ENCODE assay signal across 18 cellular contexts in genomic region chr21:41480086-41480690, GRCh38. TPM values are rescaled to one million over a fixed set of nuclear protein-coding genes. Genes with fewer than 3 reads are reported as not detected.
"Had no signal": no experiment of that assay in that cellular context is flagged by ENCODE, and none has a peak within 500 bp of the region (broad histone marks: within the 10 kb centered on the region; RNA-seq: fewer than 3 reads in every experiment).

No MANE protein-coding gene starts in this region.

- H3K9me3 ChIP-seq: heart left ventricle, left ventricle myocardium inferior, prostate gland had no signal

- H3K36me3 ChIP-seq: heart left ventricle, left ventricle myocardium inferior had no signal

- H3K4me3 ChIP-seq: coronary artery, heart left ventricle, left ventricle myocardium inferior had no signal

- DNase-seq: activated CD4-positive, alpha-beta T cell treated with anti-CD3 and anti-CD28 coated beads for 36 hours; activated CD8-positive, alpha-beta T cell treated with anti-CD3 and anti-CD28 coated beads for 36 hours; activated naive CD4-positive, alpha-beta T cell treated with anti-CD3 and anti-CD28 coated beads for 36 hours; caudate nucleus; effector CD8-positive, alpha-beta T cell; heart left ventricle; left ventricle myocardium inferior; naive thymus-derived CD4-positive, alpha-beta T cell; stimulated activated CD4-positive, alpha-beta T cell treated with anti-CD3 and anti-CD28 coated beads, Interleukin-4, amount 100 ng/mL, for 1 hour; stimulated activated CD8-positive, alpha-beta memory T cell treated with anti-CD3 and anti-CD28 coated beads, Interleukin-4, amount 100 ng/mL, for 48 hours; T-helper 9 cell had no signal

- H3K27ac ChIP-seq: coronary artery, heart left ventricle, left ventricle myocardium inferior had no signal

- H3K9me3 Mint-ChIP-seq: activated CD8-positive, alpha-beta T cell treated with anti-CD3 and anti-CD28 coated beads for 36 hours; activated naive CD4-positive, alpha-beta T cell treated with anti-CD3 and anti-CD28 coated beads for 36 hours; mesothelial cell of epicardium; naive thymus-derived CD4-positive, alpha-beta T cell; stimulated activated naive CD8-positive, alpha-beta T cell treated with anti-CD3 and anti-CD28 coated beads, Interleukin-15, Interleukin-2, amounts not matched to agents 100 ng/mL and 50 ng/mL, for 24 hours had no signal

- H3K4me3 Mint-ChIP-seq: activated CD4-positive, alpha-beta T cell treated with anti-CD3 and anti-CD28 coated beads for 36 hours; activated CD8-positive, alpha-beta T cell treated with anti-CD3 and anti-CD28 coated beads for 36 hours; activated naive CD4-positive, alpha-beta T cell treated with anti-CD3 and anti-CD28 coated beads for 36 hours; mesothelial cell of epicardium; naive thymus-derived CD4-positive, alpha-beta T cell; stimulated activated naive CD8-positive, alpha-beta T cell treated with anti-CD3 and anti-CD28 coated beads, Interleukin-15, Interleukin-2, amounts not matched to agents 100 ng/mL and 50 ng/mL, for 24 hours had no signal

- FAIRE-seq: frontal cortex had no signal

- H3K36me3 Mint-ChIP-seq: mesothelial cell of epicardium; naive thymus-derived CD4-positive, alpha-beta T cell had no signal

- H3K4me1 ChIP-seq: heart left ventricle, left ventricle myocardium inferior had no signal

- H3K27ac Mint-ChIP-seq: activated CD4-positive, alpha-beta T cell treated with anti-CD3 and anti-CD28 coated beads for 36 hours; activated CD8-positive, alpha-beta T cell treated with anti-CD3 and anti-CD28 coated beads for 36 hours; activated naive CD4-positive, alpha-beta T cell treated with anti-CD3 and anti-CD28 coated beads for 36 hours; stimulated activated naive CD8-positive, alpha-beta T cell treated with anti-CD3 and anti-CD28 coated beads, Interleukin-15, Interleukin-2, amounts not matched to agents 100 ng/mL and 50 ng/mL, for 24 hours had no signal

RNA-seq across cellular contexts. Expression of gene TMPRSS2, which starts 27.8 kb away (rescaled TPM):
- total RNA-seq: activated CD4-positive, alpha-beta T cell treated with anti-CD3 and anti-CD28 coated beads for 36 hours; activated CD8-positive, alpha-beta T cell treated with anti-CD3 and anti-CD28 coated beads for 36 hours; activated naive CD4-positive, alpha-beta T cell treated with anti-CD3 and anti-CD28 coated beads for 36 hours; frontal cortex; heart left ventricle; left ventricle myocardium inferior; naive thymus-derived CD4-positive, alpha-beta T cell; SK-MEL-5 had no signal
- polyA plus RNA-seq: fibroblast of lung; naive thymus-derived CD4-positive, alpha-beta T cell had no signal
